Comparison of ENCODE assay signal across 11 cellular contexts in genomic region chr1:40395211-40396175, GRCh38. TPM values are rescaled to one million over a fixed set of nuclear protein-coding genes. Genes with fewer than 3 reads are reported as not detected.
DNase-seq lines count a peak whose midpoint lies in the region; ATAC-seq and TF ChIP-seq lines count a peak whose summit lies in the region.
"Had no signal": no experiment of that assay in that cellular context is flagged by ENCODE, and none has a peak within 500 bp of the region (broad histone marks: within the 10 kb centered on the region; RNA-seq: fewer than 3 reads in every experiment).

No MANE protein-coding gene starts in this region.

- DNase-seq in activated naive CD4-positive, alpha-beta T cell treated with anti-CD3 and anti-CD28 coated beads, Interleukin-2, amount 10 ng/mL, durations not matched to agents 7 days and 5 days: no peak
- DNase-seq in activated naive CD4-positive, alpha-beta T cell treated with anti-CD3 and anti-CD28 coated beads, Interleukin-2, amount 50 U/mL, for 16 hours: no peak
- DNase-seq in chondrocyte (ENCODE audit: low spot score) (no peak), heart right ventricle (no peak), testis (no peak), NCI-H1048 (lab: John Stamatoyannopoulos, UW) (no peak)
- DNase-seq in naive thymus-derived CD4-positive, alpha-beta T cell: no peak
- DNase-seq: GDM1, T1000 had no signal

- ATAC-seq in naive thymus-derived CD4-positive, alpha-beta T cell: no peak
- ATAC-seq in heart right ventricle: no peak

- intact Hi-C loops in naive thymus-derived CD4-positive, alpha-beta T cell (cut with micrococcal nuclease): loop anchor here (1.0 kb wide), 1 partner anchor 9 kb away; no protein-coding TSS in a partner anchor
- intact Hi-C loops in heart right ventricle (cut with DNase I): no loop called here
- intact Hi-C loops in testis (cut with DNase I; ENCODE audit: low total_unique reads): no loop called here

- no peaks in the 10 kb centered on the region for H3K27me3 Mint-ChIP-seq in activated naive CD4-positive, alpha-beta T cell treated with anti-CD3 and anti-CD28 coated beads, Interleukin-2, amount 10 ng/mL, durations not matched to agents 7 days and 5 days
- no peaks in the 10 kb centered on the region for H3K27me3 Mint-ChIP-seq in chondrocyte (ENCODE audit: low read depth)
- H3K27me3 Mint-ChIP-seq in naive thymus-derived CD4-positive, alpha-beta T cell: no peaks in the 10 kb centered on the region

- H3K36me3 ChIP-seq in naive thymus-derived CD4-positive, alpha-beta T cell (ENCODE audit: control insufficient read depth in 2 of 3, insufficient read depth in 3 of 3, low read length in 3 of 3): no peaks in the 10 kb centered on the region
- H3K36me3 ChIP-seq in urinary bladder (ENCODE audit: insufficient read depth) (no peaks in the 10 kb centered on the region), heart right ventricle (peaks cover 0 to 3% (median 0%) of the 10 kb centered on the region in 9 donors), testis (ENCODE audit: low read depth, missing control alignments) (no peaks in the 10 kb centered on the region)

- H3K27ac Mint-ChIP-seq in activated naive CD4-positive, alpha-beta T cell treated with anti-CD3 and anti-CD28 coated beads, Interleukin-2, amount 10 ng/mL, durations not matched to agents 7 days and 5 days: peak overlapping the region; percentile 93
- peak overlapping the region; percentile 97 for H3K27ac Mint-ChIP-seq in chondrocyte (ENCODE audit: unreplicated experiment)
- peak overlapping the region; percentile 88 to 100 (median 96) for H3K27ac Mint-ChIP-seq in naive thymus-derived CD4-positive, alpha-beta T cell

- peaks cover 45% of the 10 kb centered on the region for H3K36me3 Mint-ChIP-seq in activated naive CD4-positive, alpha-beta T cell treated with anti-CD3 and anti-CD28 coated beads, Interleukin-2, amount 10 ng/mL, durations not matched to agents 7 days and 5 days
- H3K36me3 Mint-ChIP-seq in chondrocyte (ENCODE audit: low read depth): peaks cover 1% of the 10 kb centered on the region
- H3K36me3 Mint-ChIP-seq in naive thymus-derived CD4-positive, alpha-beta T cell: peaks cover 0 to 40% (median 32%) of the 10 kb centered on the region in 5 donors

- peak overlapping the region; percentile 99 for H3K27ac ChIP-seq in naive thymus-derived CD4-positive, alpha-beta T cell (ENCODE audit: low read depth, low read length)
- peak overlapping the region; percentile 5 for H3K27ac ChIP-seq in urinary bladder (ENCODE audit: low read depth)
- peak overlapping the region in 5 of 10 donors; percentile 1 to 99 (median 22) for H3K27ac ChIP-seq in heart right ventricle
- H3K27ac ChIP-seq in testis: peak overlapping the region in 1 of 2 donors; percentile 23
- H3K27ac ChIP-seq: GM23248 had no signal

- no peaks in the 10 kb centered on the region for H3K9me3 ChIP-seq in naive thymus-derived CD4-positive, alpha-beta T cell (ENCODE audit: control insufficient read depth in 2 of 3, low read length in 3 of 3)
- H3K9me3 ChIP-seq in heart right ventricle: no peaks in the 10 kb centered on the region
- no peaks in the 10 kb centered on the region for H3K9me3 ChIP-seq in testis

- CTCF ChIA-PET in activated naive CD4-positive, alpha-beta T cell treated with anti-CD3 and anti-CD28 coated beads, Interleukin-2, amount 10 ng/mL, durations not matched to agents 7 days and 5 days (lab: Charles Lee): interaction anchor here (1.3 to 1.5 kb wide), 4 partner anchors 9 to 57 kb away, joined by 3 to 6 read pairs (median 4); no protein-coding TSS in a partner anchor
- CTCF ChIA-PET in naive thymus-derived CD4-positive, alpha-beta T cell (lab: Charles Lee): interaction anchor here (1.0 to 1.4 kb wide), 3 partner anchors 13 to 243 kb away, joined by 3 to 11 read pairs (median 4); no protein-coding TSS in a partner anchor

- H3K9me3 Mint-ChIP-seq in activated naive CD4-positive, alpha-beta T cell treated with anti-CD3 and anti-CD28 coated beads, Interleukin-2, amount 10 ng/mL, durations not matched to agents 7 days and 5 days: no peaks in the 10 kb centered on the region
- no peaks in the 10 kb centered on the region for H3K9me3 Mint-ChIP-seq in chondrocyte (ENCODE audit: low read depth)
- H3K9me3 Mint-ChIP-seq in naive thymus-derived CD4-positive, alpha-beta T cell: no peaks in the 10 kb centered on the region

- peaks cover 88% of the 10 kb centered on the region for H3K4me1 Mint-ChIP-seq in activated naive CD4-positive, alpha-beta T cell treated with anti-CD3 and anti-CD28 coated beads, Interleukin-2, amount 10 ng/mL, durations not matched to agents 7 days and 5 days
- peaks cover 41% of the 10 kb centered on the region for H3K4me1 Mint-ChIP-seq in chondrocyte (ENCODE audit: low read depth)
- peaks cover 58 to 97% (median 91%) of the 10 kb centered on the region in 7 donors for H3K4me1 Mint-ChIP-seq in naive thymus-derived CD4-positive, alpha-beta T cell

- H3K4me3 ChIP-seq in naive thymus-derived CD4-positive, alpha-beta T cell (ENCODE audit: low read length): peak overlapping the region; percentile 0
- H3K4me3 ChIP-seq in urinary bladder (ENCODE audit: low read depth, low read length) (no peak overlapping the region), heart right ventricle (peak overlapping the region in 1 of 10 donors; percentile 1), testis (no peak overlapping the region)
- H3K4me3 ChIP-seq: GM23248 had no signal

- 89% methylated on average over 3 of the region's 3 CpGs for WGBS in urinary bladder
- WGBS in heart right ventricle, 2 donors: 90% methylated on average over 3 of the region's 3 CpGs
- 89 to 90% methylated on average over 3 of the region's 3 CpGs for WGBS in testis, 2 donors

- no peaks in the 10 kb centered on the region for H3K27me3 ChIP-seq in naive thymus-derived CD4-positive, alpha-beta T cell (ENCODE audit: control insufficient read depth in 2 of 2, insufficient read depth in 2 of 2, low read length in 2 of 2)
- no peaks in the 10 kb centered on the region for H3K27me3 ChIP-seq in heart right ventricle
- no peaks in the 10 kb centered on the region for H3K27me3 ChIP-seq in testis

- TF ChIP-seq CTCF in chondrocyte (IDR thresholded peaks at IDR 0.05) (no peak), heart right ventricle (IDR thresholded peaks at IDR 0.05) (no peak), testis (IDR thresholded peaks at IDR 0.05) (no peak)

- no peak overlapping the region for H3K4me3 Mint-ChIP-seq in activated naive CD4-positive, alpha-beta T cell treated with anti-CD3 and anti-CD28 coated beads, Interleukin-2, amount 10 ng/mL, durations not matched to agents 7 days and 5 days
- no peak overlapping the region for H3K4me3 Mint-ChIP-seq in chondrocyte (ENCODE audit: unreplicated experiment)
- H3K4me3 Mint-ChIP-seq in naive thymus-derived CD4-positive, alpha-beta T cell: peak overlapping the region; percentile 53 to 90 (median 78)

- no peak for TF ChIP-seq POLR2A in testis (IDR thresholded peaks at IDR 0.05)

- POLR2A ChIA-PET in naive thymus-derived CD4-positive, alpha-beta T cell (lab: Charles Lee): interaction anchor here (0.5 to 16.0 kb wide), 7 partner anchors 16 to 233 kb away, joined by 3 to 408 read pairs (median 4); partner anchors contain the start of genes COL9A2 and SMAP2

- H3K4me1 ChIP-seq in naive thymus-derived CD4-positive, alpha-beta T cell (ENCODE audit: control insufficient read depth in 2 of 2, insufficient read depth in 2 of 2, low read length in 2 of 2): peaks cover 74 to 92% of the 10 kb centered on the region in 2 donors
- H3K4me1 ChIP-seq in urinary bladder (ENCODE audit: insufficient read depth) (no peaks in the 10 kb centered on the region), heart right ventricle (peaks cover 0 to 95% (median 12%) of the 10 kb centered on the region in 9 donors), testis (no peaks in the 10 kb centered on the region)

RNA-seq across cellular contexts. Expression of gene SMAP2, which starts 22.0 kb away (rescaled TPM):
- total RNA-seq in chondrocyte (14.0 to 16.8 TPM (median 15.5 TPM) in 3 replicates), urinary bladder (17.0 TPM), heart right ventricle (10 to 100 TPM in 9 of 10 donors, 1 to 10 TPM in 1; 9.4 to 29.8 (median 12.2) TPM), testis (10 to 100 TPM; 23.0 to 27.1 TPM)
- 100 to 1,000 TPM; 144 to 210 (median 187) TPM for total RNA-seq in naive thymus-derived CD4-positive, alpha-beta T cell
- polyA plus RNA-seq in naive thymus-derived CD4-positive, alpha-beta T cell: 100 to 1,000 TPM; 226 to 542 TPM
- polyA plus RNA-seq in urinary bladder (47.3 TPM), heart right ventricle (10 to 100 TPM; 12.2 to 16.5 TPM), testis (ENCODE audit: insufficient read depth, low read depth, low replicate concordance) (44.3 TPM)

RNA-seq across cellular contexts. Expression of gene ZFP69B, which starts 54.8 kb away (rescaled TPM):
- total RNA-seq in chondrocyte (7.4 to 13.4 TPM (median 11.9 TPM) in 3 replicates), urinary bladder (6.6 TPM), heart right ventricle (1 to 10 TPM in 6 of 10 donors, under 1 TPM in 4; 0.67 to 2.2 (median 1.2) TPM), testis (1 to 10 TPM; 4.2 to 4.6 TPM)
- total RNA-seq in naive thymus-derived CD4-positive, alpha-beta T cell: 1 to 10 TPM; 2.2 to 8.3 (median 5.3) TPM
- polyA plus RNA-seq in naive thymus-derived CD4-positive, alpha-beta T cell: 1 to 10 TPM; 3.0 to 3.6 TPM
- polyA plus RNA-seq in urinary bladder (0.89 TPM), heart right ventricle (under 1 TPM; 0.37 to 0.58 TPM), testis (ENCODE audit: insufficient read depth, low read depth, low replicate concordance) (3.0 TPM)

Comparison
In these comparisons a context has a peak if more than half of its experiments do, and no peak if none do; other contexts are left out.
1. H3K4me3 Mint-ChIP-seq: peak in naive thymus-derived CD4-positive, alpha-beta T cell (10 of 10); none in activated naive CD4-positive, alpha-beta T cell treated with anti-CD3 and anti-CD28 coated beads, Interleukin-2, amount 10 ng/mL, durations not matched to agents 7 days and 5 days (single experiment) and chondrocyte (single experiment).
2. intact Hi-C loops: an anchor here in naive thymus-derived CD4-positive, alpha-beta T cell (1.0 kb wide); none called in heart right ventricle and testis.
3. Peak in every context shown above with its lines, with median percentiles within 50 percentile points of each other: H3K27ac Mint-ChIP-seq.